In the genomic region with DNA sequence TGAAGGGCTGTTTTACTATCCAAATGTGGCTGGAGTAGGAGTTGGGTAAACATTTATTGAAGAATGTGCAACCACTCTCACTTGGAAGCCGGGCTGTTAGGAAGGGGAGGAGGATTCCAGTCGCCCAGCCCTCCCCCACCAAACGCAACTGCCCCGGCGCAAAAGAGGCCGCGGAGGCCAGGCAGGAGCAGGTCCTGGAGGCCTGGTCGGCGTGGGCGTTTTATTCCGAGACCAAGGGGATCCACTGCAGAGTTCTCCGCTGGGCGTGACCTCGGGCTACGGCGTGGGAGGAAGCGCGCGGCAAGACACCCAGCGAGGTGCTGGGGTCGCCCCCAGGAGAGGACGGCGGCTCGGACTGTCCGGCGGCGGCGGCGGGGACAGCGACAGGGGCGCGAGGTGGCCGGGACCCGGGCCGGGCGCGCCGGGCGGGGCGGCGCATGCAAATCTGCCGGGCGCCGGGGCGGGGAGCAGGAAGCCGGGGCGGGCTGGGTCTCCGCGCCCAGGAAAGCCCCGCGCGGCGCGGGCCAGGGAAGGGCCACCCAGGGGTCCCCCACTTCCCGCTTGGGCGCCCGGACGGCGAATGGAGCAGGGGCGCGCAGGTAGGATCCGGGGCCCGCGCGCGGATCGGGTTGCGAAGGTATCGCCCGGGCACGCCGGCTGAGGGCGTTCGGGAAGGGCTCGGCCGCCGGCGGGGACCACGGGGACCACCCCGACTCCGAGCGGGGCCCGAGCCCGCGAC, we compare ENCODE assay signal across 8 cellular contexts. TPM values are rescaled to one million over a fixed set of nuclear protein-coding genes. Genes with fewer than 3 reads are reported as not detected.
DNase-seq lines count a peak whose midpoint lies in the region; ATAC-seq lines count a peak whose summit lies in the region.

A gene (plus strand): TSS at position 553 of the 739 bp plus-strand sequence. CDS start 26,230 bp downstream, outside the sequence.

- peaks cover 36% of the 10 kb centered on the region for H3K36me3 Mint-ChIP-seq in activated CD4-positive, alpha-beta T cell treated with anti-CD3 and anti-CD28 coated beads, Interleukin-2, amount 10 ng/mL, durations not matched to agents 7 days and 5 days (ENCODE audit: low read depth)

- H3K4ac ChIP-seq in mesenchymal stem cell (ENCODE audit: low read depth in 1 of 2, low read length in 2 of 2): peak within 1 kb of the TSS; percentile 96 to 97

- H2BK15ac ChIP-seq in mesenchymal stem cell (ENCODE audit: low read depth, poor library complexity, severe bottlenecking): peak within 1 kb of the TSS; percentile 89

- H3K9me3 ChIP-seq in ectodermal cell (ENCODE audit: control insufficient read depth, low read length): no peaks in the 10 kb centered on the region
- H3K9me3 ChIP-seq in mesenchymal stem cell (ENCODE audit: control insufficient read depth, low read length): no peaks in the 10 kb centered on the region

- DNase-seq in AG20443 (ENCODE audit: low spot score): peak; percentile 85
- DNase-seq in Jurkat, Clone E6-1 (ENCODE audit: low read depth, low spot score): no peak
- peak; percentile 62 for DNase-seq in activated CD4-positive, alpha-beta T cell treated with anti-CD3 and anti-CD28 coated beads, Interleukin-2, amount 10 ng/mL, durations not matched to agents 7 days and 5 days
- DNase-seq in mesenchymal stem cell: peak; percentile 90
- peak; percentile 76 to 80 for DNase-seq in stimulated activated CD8-positive, alpha-beta memory T cell treated with anti-CD3 and anti-CD28 coated beads, Interleukin-15, amount 100 ng/mL, for 48 hours (ENCODE audit: low read depth in 2 of 2)

- peaks cover 4% of the 10 kb centered on the region for H3K9me3 Mint-ChIP-seq in activated CD4-positive, alpha-beta T cell treated with anti-CD3 and anti-CD28 coated beads, Interleukin-2, amount 10 ng/mL, durations not matched to agents 7 days and 5 days

- H2BK12ac ChIP-seq in mesenchymal stem cell (ENCODE audit: low read length in 2 of 2): peak within 1 kb of the TSS; percentile 56 to 75

- H3K79me1 ChIP-seq in mesenchymal stem cell (replicated peaks; ENCODE audit: low read length, poor library complexity, severe bottlenecking): no peaks in the 10 kb centered on the region

- H3K4me3 Mint-ChIP-seq in activated CD4-positive, alpha-beta T cell treated with anti-CD3 and anti-CD28 coated beads, Interleukin-2, amount 10 ng/mL, durations not matched to agents 7 days and 5 days: peak within 1 kb of the TSS; percentile 95

- peak within 1 kb of the TSS; percentile 92 for H3K27ac Mint-ChIP-seq in activated CD4-positive, alpha-beta T cell treated with anti-CD3 and anti-CD28 coated beads, Interleukin-2, amount 10 ng/mL, durations not matched to agents 7 days and 5 days

- POLR2A ChIA-PET in activated CD4-positive, alpha-beta T cell treated with anti-CD3 and anti-CD28 coated beads, Interleukin-2, amount 10 ng/mL, durations not matched to agents 7 days and 5 days (lab: Charles Lee): no interaction called here

- peak within 1 kb of the TSS; percentile 95 for H2BK5ac ChIP-seq in mesenchymal stem cell (ENCODE audit: low read depth, low read length, poor library complexity, severe bottlenecking)

- H3K27ac ChIP-seq in ectodermal cell (ENCODE audit: insufficient read depth, low read depth, low read length, poor library complexity, severe bottlenecking) (no peak within 1 kb of the TSS), mesenchymal stem cell (ENCODE audit: low read length, poor library complexity, severe bottlenecking) (peak within 1 kb of the TSS; percentile 88)

- H3K36me3 ChIP-seq in ectodermal cell (ENCODE audit: control insufficient read depth, insufficient read depth, low read length) (no peaks in the 10 kb centered on the region), mesenchymal stem cell (ENCODE audit: control insufficient read depth in 1 of 2, insufficient read depth in 2 of 2, low read depth in 1 of 2, low read length in 2 of 2) (peaks cover under 1 to 3% of the 10 kb centered on the region in 2 experiments)

- H3K4me1 ChIP-seq in ectodermal cell (ENCODE audit: control insufficient read depth, insufficient read depth, low read length): no peaks in the 10 kb centered on the region
- H3K4me1 ChIP-seq in mesenchymal stem cell (ENCODE audit: control insufficient read depth, insufficient read depth, low read depth, low read length): peaks cover 27% of the 10 kb centered on the region

- H3K18ac ChIP-seq in mesenchymal stem cell (ENCODE audit: low read depth in 1 of 2, low read length in 2 of 2): peak within 1 kb of the TSS; percentile 96 to 98

- H2AFZ ChIP-seq in mesenchymal stem cell (ENCODE audit: low read depth, low read length): peak within 1 kb of the TSS; percentile 54

- H4K8ac ChIP-seq in mesenchymal stem cell (ENCODE audit: low read length): peak within 1 kb of the TSS; percentile 88

- H3K4me1 Mint-ChIP-seq in activated CD4-positive, alpha-beta T cell treated with anti-CD3 and anti-CD28 coated beads, Interleukin-2, amount 10 ng/mL, durations not matched to agents 7 days and 5 days: peaks cover 38% of the 10 kb centered on the region

- peak; percentile 66 for ATAC-seq in GM19452 (IDR thresholded peaks at IDR 0.05; ENCODE audit: unreplicated experiment)
- ATAC-seq in HG03039 (IDR thresholded peaks at IDR 0.05; ENCODE audit: unreplicated experiment): no peak

- H3K4me3 ChIP-seq in Jurkat, Clone E6-1 (ENCODE audit: low read length): peak within 1 kb of the TSS; percentile 59
- H3K4me3 ChIP-seq in ectodermal cell (ENCODE audit: insufficient read depth, low read depth, low read length) (peak within 1 kb of the TSS; percentile 73), mesenchymal stem cell (ENCODE audit: insufficient read depth in 1 of 2, low read depth in 1 of 2, low read length in 2 of 2) (peak within 1 kb of the TSS; percentile 84 to 94)

- H3K27me3 ChIP-seq in ectodermal cell (ENCODE audit: control insufficient read depth, insufficient read depth, low read length, poor library complexity, severe bottlenecking) (peaks cover 37% of the 10 kb centered on the region), mesenchymal stem cell (ENCODE audit: control insufficient read depth in 1 of 2, insufficient read depth in 1 of 2, low read length in 2 of 2) (no peaks in the 10 kb centered on the region)

- peak within 1 kb of the TSS; percentile 49 to 94 for H3K14ac ChIP-seq in mesenchymal stem cell (ENCODE audit: low read length in 2 of 2)

- H4K91ac ChIP-seq in mesenchymal stem cell (ENCODE audit: low read length): peak within 1 kb of the TSS; percentile 97

- peak within 1 kb of the TSS; percentile 95 for H3K9ac ChIP-seq in mesenchymal stem cell (ENCODE audit: low read length)

- peak within 1 kb of the TSS; percentile 98 for H2BK120ac ChIP-seq in mesenchymal stem cell (ENCODE audit: low read depth, low read length)

- peak within 1 kb of the TSS; percentile 81 for H3K4me2 ChIP-seq in mesenchymal stem cell (ENCODE audit: low read length, poor library complexity, severe bottlenecking)

- CTCF ChIA-PET in activated CD4-positive, alpha-beta T cell treated with anti-CD3 and anti-CD28 coated beads, Interleukin-2, amount 10 ng/mL, durations not matched to agents 7 days and 5 days (lab: Charles Lee): no interaction called here

- H3K23ac ChIP-seq in mesenchymal stem cell (ENCODE audit: low read length in 2 of 2): peak within 1 kb of the TSS; percentile 87 to 92

- 1% methylated on average over 85 of the region's 85 CpGs for WGBS in ectodermal cell, 2 experiments
- under 1% methylated on average over 57 of the region's 85 CpGs for WGBS in mesenchymal stem cell

- H3K27me3 Mint-ChIP-seq in activated CD4-positive, alpha-beta T cell treated with anti-CD3 and anti-CD28 coated beads, Interleukin-2, amount 10 ng/mL, durations not matched to agents 7 days and 5 days: peaks cover 7% of the 10 kb centered on the region

- H2AK5ac ChIP-seq in mesenchymal stem cell (ENCODE audit: low read length, severe bottlenecking): peak within 1 kb of the TSS; percentile 61

RNA-seq across cellular contexts. Expression of the gene that starts here (rescaled TPM):
- 16.3 TPM for polyA plus RNA-seq in Jurkat, Clone E6-1 (2012; ENCODE audit: insufficient read depth, insufficient read length)
- 100 to 1,000 TPM; 242 to 262 TPM for total RNA-seq in activated CD4-positive, alpha-beta T cell treated with anti-CD3 and anti-CD28 coated beads, Interleukin-2, amount 10 ng/mL, durations not matched to agents 7 days and 5 days
- 11.5 TPM for polyA plus RNA-seq in ectodermal cell (2013, experiment 1 of 4)
- polyA plus RNA-seq in ectodermal cell (2013, experiment 2 of 4): 8.2 TPM
- 7.7 TPM for polyA plus RNA-seq in ectodermal cell (2013, experiment 3 of 4)
- 6.6 TPM for polyA plus RNA-seq in ectodermal cell (2013, experiment 4 of 4)
- 79.3 TPM for polyA plus RNA-seq in mesenchymal stem cell (2013, experiment 1 of 2)
- 85.4 TPM for polyA plus RNA-seq in mesenchymal stem cell (2013, experiment 2 of 2)
